Comparison of ENCODE assay signal across 15 cellular contexts in the genomic region with DNA sequence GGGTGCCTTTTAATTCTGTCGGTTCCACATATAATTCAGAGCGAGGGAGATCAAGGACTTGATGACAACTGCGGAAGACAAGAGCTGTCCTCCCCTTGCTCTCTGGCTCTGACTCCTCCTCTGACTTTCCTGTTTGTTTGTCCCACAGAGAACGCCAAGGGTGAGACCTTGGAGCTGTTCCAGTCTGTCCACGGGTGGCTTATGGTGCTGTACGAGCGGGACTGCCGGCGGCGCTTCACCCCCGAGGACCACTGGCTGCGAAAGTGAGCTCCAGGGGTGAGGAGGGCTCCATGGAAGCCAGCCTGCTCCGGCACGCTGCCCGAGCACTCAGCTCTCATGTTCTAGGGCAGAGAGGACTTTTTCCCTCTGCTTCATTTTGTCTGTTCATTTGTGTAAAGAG.
"Had no signal": no experiment of that assay in that cellular context is flagged by ENCODE, and none has a peak within 500 bp of the region (broad histone marks: within the 10 kb centered on the region; RNA-seq: fewer than 3 reads in every experiment).

No MANE protein-coding gene starts in this region.

- H3K9me3 ChIP-seq: esophagus muscularis mucosa, psoas muscle, thoracic aorta had no signal

- H3K27me3 ChIP-seq: esophagus muscularis mucosa had no signal

- DNase-seq: activated CD4-positive, alpha-beta memory T cell treated with anti-CD3 and anti-CD28 coated beads, Interleukin-2, amount 10 ng/mL, durations not matched to agents 7 days and 5 days; activated CD4-positive, alpha-beta T cell treated with anti-CD3 and anti-CD28 coated beads for 36 hours; activated gamma-delta T cell; activated T-cell treated with anti-CD3 and anti-CD28 coated beads, Interleukin-2, amount 50 U/mL, for 48 hours; glutamatergic neuron; left colon; mesendoderm; nephron progenitor cell; psoas muscle; stimulated activated CD4-positive, alpha-beta T cell treated with anti-CD3 and anti-CD28 coated beads, Interleukin-4, amount 100 ng/mL, for 24 hours; stimulated activated naive CD8-positive, alpha-beta T cell treated with anti-CD3 and anti-CD28 coated beads, Interleukin-15, amount 100 ng/mL, for 72 hours; WERI-Rb-1 had no signal

- FAIRE-seq: endometrium had no signal

- H3K4me1 ChIP-seq: esophagus muscularis mucosa, psoas muscle had no signal

- ATAC-seq: activated CD4-positive, alpha-beta T cell treated with anti-CD3 and anti-CD28 coated beads for 36 hours; left colon; stimulated activated naive CD8-positive, alpha-beta T cell treated with anti-CD3 and anti-CD28 coated beads, Interleukin-15, amount 100 ng/mL, for 72 hours had no signal

- H3K27ac ChIP-seq: esophagus muscularis mucosa, psoas muscle, thoracic aorta, WERI-Rb-1 had no signal

- H3K4me3 ChIP-seq: esophagus muscularis mucosa, psoas muscle, thoracic aorta had no signal
